ENCODE assay signal across 8 cellular contexts in the genomic region with DNA sequence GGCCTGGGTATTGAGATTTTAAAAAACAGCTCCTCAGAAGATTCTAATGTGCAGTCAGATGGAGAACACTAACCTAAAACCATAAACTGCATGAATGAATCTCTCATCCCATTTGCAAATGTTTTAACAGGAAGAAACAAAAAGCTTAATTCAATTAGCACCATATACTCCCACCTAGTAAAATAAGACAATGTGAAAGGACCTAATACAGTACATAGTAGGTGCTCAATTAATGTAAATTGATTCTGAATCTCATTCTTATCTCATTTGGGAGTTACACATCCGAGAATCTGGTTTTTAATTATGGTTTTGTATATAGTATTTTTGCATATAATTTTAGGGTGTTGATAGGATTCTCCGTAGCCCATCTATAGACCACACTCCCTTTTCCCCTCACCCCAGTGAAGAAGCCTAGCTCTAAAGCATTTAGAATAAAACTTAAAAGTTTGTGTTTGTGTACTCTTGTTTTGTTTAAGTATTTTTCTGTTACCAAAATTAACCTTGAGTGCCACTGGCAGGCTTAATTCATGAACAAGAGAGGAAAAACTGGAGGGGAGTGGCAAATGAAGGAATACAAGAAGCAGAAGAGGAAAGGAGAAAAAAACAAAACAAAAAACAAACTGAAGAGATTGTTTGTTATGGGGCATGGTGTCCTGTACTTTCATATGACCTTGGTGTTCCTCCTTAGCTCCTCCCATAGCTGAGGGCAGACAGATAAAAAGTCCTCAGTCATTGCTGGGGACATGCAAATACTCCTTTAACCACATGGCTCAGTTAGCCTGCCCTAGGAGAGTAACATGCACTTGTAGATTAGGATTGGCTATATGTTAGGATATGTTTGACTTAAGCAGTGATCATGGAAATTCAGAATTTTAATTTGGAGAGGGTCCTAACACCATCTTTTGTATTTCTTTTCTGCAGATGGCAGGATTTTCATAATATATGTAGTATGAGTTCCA. TPM values are rescaled to one million over a fixed set of nuclear protein-coding genes. Genes with fewer than 3 reads are reported as not detected.
DNase-seq lines count a peak whose midpoint lies in the region; FAIRE-seq and TF ChIP-seq lines count a peak whose summit lies in the region.
"Had no signal": no experiment of that assay in that cellular context is flagged by ENCODE, and none has a peak within 500 bp of the region (broad histone marks: within the 10 kb centered on the region; RNA-seq: fewer than 3 reads in every experiment).

No MANE protein-coding gene starts in this region.

- peak; percentile 94 for FAIRE-seq in GM18507 (lab: Jason Lieb, UNC)
- no peak for FAIRE-seq in kidney (lab: Jason Lieb, UNC)
- FAIRE-seq: islet of Langerhans had no signal

- H3K4me3 ChIP-seq in adipocyte (ENCODE audit: low read length), result peak overlapping the region; percentile 97
- peak overlapping the region; percentile 95 to 99 for H3K4me3 ChIP-seq in kidney (ENCODE audit: low read length in 2 of 2)
- H3K4me3 ChIP-seq in thymus (ENCODE audit: low read length), result peak overlapping the region; percentile 84

- peak overlapping the region; percentile 93 for H3K9ac ChIP-seq in adipocyte (ENCODE audit: low read length)
- H3K9ac ChIP-seq in kidney (ENCODE audit: low read length in 2 of 2), result peak overlapping the region; percentile 99 to 100

- H3K9me3 ChIP-seq in adipocyte (ENCODE audit: control insufficient read depth, low read length), result no peaks in the 10 kb centered on the region
- H3K9me3 ChIP-seq in kidney (ENCODE audit: control insufficient read depth in 1 of 2, low read length in 2 of 2), result no peaks in the 10 kb centered on the region
- H3K9me3 ChIP-seq in thymus (ENCODE audit: control insufficient read depth), result no peaks in the 10 kb centered on the region

- H3K36me3 ChIP-seq in adipocyte (ENCODE audit: control insufficient read depth, insufficient read depth, low read length, severe bottlenecking) (peaks cover 27% of the 10 kb centered on the region), kidney (ENCODE audit: control insufficient read depth in 1 of 2, insufficient read depth in 2 of 2, low read length in 2 of 2) (peaks cover 3 to 17% of the 10 kb centered on the region in 2 donors), thymus (ENCODE audit: control insufficient read depth, insufficient read depth) (no peaks in the 10 kb centered on the region)

- no peak for TF ChIP-seq CTCF in kidney (IDR thresholded peaks at IDR 0.05; ENCODE audit: borderline replicate concordance, extremely low read depth, insufficient read depth)

- H3K27ac ChIP-seq in kidney (ENCODE audit: low read depth in 2 of 2, low read length in 2 of 2), result peak overlapping the region; percentile 98 to 99
- H3K27ac ChIP-seq in thymus (ENCODE audit: low read depth), result no peak overlapping the region

- H3K27me3 ChIP-seq in adipocyte (replicated peaks; ENCODE audit: control insufficient read depth, insufficient read depth, low read length) (no peaks in the 10 kb centered on the region), thymus (ENCODE audit: control insufficient read depth, insufficient read depth) (no peaks in the 10 kb centered on the region)

- intact Hi-C loops in kidney (cut with DNase I), result no loop called here

- H3K4me1 ChIP-seq in adipocyte (ENCODE audit: control insufficient read depth, insufficient read depth, low read length), result peaks cover 43% of the 10 kb centered on the region
- H3K4me1 ChIP-seq in kidney (ENCODE audit: control insufficient read depth in 1 of 2, insufficient read depth in 1 of 2, low read depth in 1 of 2, low read length in 2 of 2), result peaks cover 8 to 13% of the 10 kb centered on the region in 2 donors
- peaks cover 6% of the 10 kb centered on the region for H3K4me1 ChIP-seq in thymus (ENCODE audit: control insufficient read depth, insufficient read depth, low read length)

- WGBS in thymus, result 90% methylated on average over 2 of the region's 2 CpGs

- DNase-seq in GM18507 (ENCODE audit: extremely low spot score, insufficient read length, low read depth) (peak; percentile 47), HCEC 1CT (peak; percentile 25), M059J (ENCODE audit: low read depth) (peak; percentile 40), adipocyte (ENCODE audit: low read depth) (peak; percentile 38), kidney (no peak), NCI-H1436 (lab: John Stamatoyannopoulos, UW) (no peak)

RNA-seq across cellular contexts. Expression of gene RNF14, which starts 1.2 kb away (rescaled TPM):
- 24.7 and 78.2 TPM in 2 replicates for total RNA-seq in M059J (2014; rRNA removed; shearing (Covaris generic))
- 69.3 TPM for total RNA-seq in kidney
- polyA plus RNA-seq in kidney (ENCODE audit: insufficient read depth, low read depth, low replicate concordance) (53.5 TPM), thymus (31.9 TPM)

RNA-seq across cellular contexts. Expression of gene PCDH12, which starts 12.1 kb away (rescaled TPM):
- not detected in 2 replicates for total RNA-seq in M059J (2014; rRNA removed; shearing (Covaris generic))
- 14.1 TPM for total RNA-seq in kidney
- polyA plus RNA-seq in kidney (ENCODE audit: insufficient read depth, low read depth, low replicate concordance), result 7.4 TPM
- polyA plus RNA-seq in thymus, result 0.52 TPM

RNA-seq across cellular contexts. Expression of gene GNPDA1, which starts 42.8 kb away (rescaled TPM):
- total RNA-seq in M059J (2014; rRNA removed; shearing (Covaris generic)), result 85.5 and 151 TPM in 2 replicates
- 30.1 TPM for total RNA-seq in kidney
- polyA plus RNA-seq in kidney (ENCODE audit: insufficient read depth, low read depth, low replicate concordance), result 76.6 TPM
- polyA plus RNA-seq in thymus, result 39.4 TPM

RNA-seq across cellular contexts. Expression of gene DELE1, which starts 46.4 kb away (rescaled TPM):
- total RNA-seq in M059J (2014; rRNA removed; shearing (Covaris generic)), result 35.6 and 47.0 TPM in 2 replicates
- total RNA-seq in kidney, result 82.3 TPM
- polyA plus RNA-seq in kidney (ENCODE audit: insufficient read depth, low read depth, low replicate concordance) (67.7 TPM), thymus (41.5 TPM)

Comparison
In these comparisons a context has a peak if more than half of its experiments do, and no peak if none do; other contexts are left out.
1. DNase-seq: peak in GM18507 (single experiment), HCEC 1CT (single experiment), M059J (single experiment) and adipocyte (single experiment); none in kidney (single experiment) and NCI-H1436 (single experiment).
2. RNA of gene PCDH12, which starts 12.1 kb away (total RNA-seq): 14.1 TPM in kidney (single experiment); not detected in M059J; every median in the first group is over 10 times any median in the second.
3. Peak in every context shown above with its lines, with median percentiles within 50 percentile points of each other: H3K4me3 ChIP-seq.